In the genomic region with DNA sequence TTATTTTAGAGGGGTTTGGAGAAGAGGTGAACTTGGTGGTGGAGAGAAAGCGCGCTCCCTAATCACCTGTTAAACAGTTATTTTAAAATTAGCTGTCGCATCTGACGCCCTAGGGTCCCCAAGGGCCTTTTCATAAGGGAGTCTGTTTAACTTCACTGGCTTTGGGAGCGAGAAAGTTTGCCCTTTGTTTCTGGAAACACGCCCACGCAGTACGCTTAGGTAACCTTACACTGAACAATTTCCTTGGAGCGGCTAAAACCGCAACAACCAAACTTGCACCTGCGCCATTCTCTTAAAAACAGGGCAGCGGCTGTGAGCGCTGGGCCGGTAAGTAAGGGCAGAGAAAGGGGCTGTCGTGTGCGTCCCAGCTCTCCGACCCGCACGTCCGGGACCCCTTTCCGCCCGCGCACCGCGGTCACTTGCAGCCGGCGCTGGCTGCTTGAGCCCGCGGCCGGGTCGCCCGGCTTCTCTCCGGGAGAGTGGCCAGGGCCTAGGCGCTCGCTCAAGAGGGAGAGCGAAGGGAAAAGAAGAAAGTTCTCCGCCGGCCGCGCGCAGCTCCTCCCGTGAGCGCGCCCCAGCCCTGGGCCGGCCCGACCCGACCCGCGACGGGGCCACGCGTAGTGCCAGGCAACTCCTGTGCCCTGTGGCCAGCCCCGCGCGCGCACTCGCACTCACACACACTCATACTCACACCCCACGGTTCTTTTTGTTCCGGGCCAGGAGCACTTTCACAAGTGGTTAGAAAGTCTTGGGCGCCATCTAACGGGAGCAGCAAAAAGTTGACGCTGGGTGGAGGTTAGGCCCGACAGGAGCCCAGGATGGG, we compare ENCODE assay signal across 1 cellular context.
TF ChIP-seq lines count a peak whose summit lies in the region.

No MANE protein-coding gene starts in this region.

TF ChIP-seq in HepG2, 621 proteins besides CTCF, POLR2A, EP300 and RAD21 (continued from another document and continues in another):
- TF ChIP-seq MTF2 (CRISPR knock-in tag; IDR thresholded peaks at IDR 0.05; ENCODE audit: borderline replicate concordance), result peak; percentile 82; the same call in 1 of the 2 replicates
- TF ChIP-seq ZNF430 (CRISPR knock-in tag; IDR thresholded peaks at IDR 0.05), result no peak
- TF ChIP-seq ZNF782 (CRISPR knock-in tag; IDR thresholded peaks at IDR 0.05; ENCODE audit: borderline replicate concordance), result no peak
- TF ChIP-seq ZNF564 (CRISPR knock-in tag; IDR thresholded peaks at IDR 0.05), result no peak
- TF ChIP-seq, protein P1, sequence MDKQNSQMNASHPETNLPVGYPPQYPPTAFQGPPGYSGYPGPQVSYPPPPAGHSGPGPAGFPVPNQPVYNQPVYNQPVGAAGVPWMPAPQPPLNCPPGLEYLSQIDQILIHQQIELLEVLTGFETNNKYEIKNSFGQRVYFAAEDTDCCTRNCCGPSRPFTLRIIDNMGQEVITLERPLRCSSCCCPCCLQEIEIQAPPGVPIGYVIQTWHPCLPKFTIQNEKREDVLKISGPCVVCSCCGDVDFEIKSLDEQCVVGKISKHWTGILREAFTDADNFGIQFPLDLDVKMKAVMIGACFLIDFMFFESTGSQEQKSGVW (CRISPR knock-in tag; IDR thresholded peaks at IDR 0.05; ENCODE audit: borderline replicate concordance), result no peak
- TF ChIP-seq ZFY (CRISPR knock-in tag; IDR thresholded peaks at IDR 0.05), result peak; percentile 67
- no peak for TF ChIP-seq ZNF562 (CRISPR knock-in tag; IDR thresholded peaks at IDR 0.05; ENCODE audit: borderline replicate concordance)
- no peak for TF ChIP-seq MAFG (CRISPR knock-in tag; IDR thresholded peaks at IDR 0.05)
- TF ChIP-seq SSRP1 (CRISPR knock-in tag; IDR thresholded peaks at IDR 0.05), result no peak
- no peak for TF ChIP-seq CENPX (CRISPR knock-in tag; IDR thresholded peaks at IDR 0.05)
- TF ChIP-seq MTA3 (CRISPR knock-in tag; IDR thresholded peaks at IDR 0.05), result no peak
- TF ChIP-seq ARNT (IDR thresholded peaks at IDR 0.05), result no peak
- TF ChIP-seq, protein P2, sequence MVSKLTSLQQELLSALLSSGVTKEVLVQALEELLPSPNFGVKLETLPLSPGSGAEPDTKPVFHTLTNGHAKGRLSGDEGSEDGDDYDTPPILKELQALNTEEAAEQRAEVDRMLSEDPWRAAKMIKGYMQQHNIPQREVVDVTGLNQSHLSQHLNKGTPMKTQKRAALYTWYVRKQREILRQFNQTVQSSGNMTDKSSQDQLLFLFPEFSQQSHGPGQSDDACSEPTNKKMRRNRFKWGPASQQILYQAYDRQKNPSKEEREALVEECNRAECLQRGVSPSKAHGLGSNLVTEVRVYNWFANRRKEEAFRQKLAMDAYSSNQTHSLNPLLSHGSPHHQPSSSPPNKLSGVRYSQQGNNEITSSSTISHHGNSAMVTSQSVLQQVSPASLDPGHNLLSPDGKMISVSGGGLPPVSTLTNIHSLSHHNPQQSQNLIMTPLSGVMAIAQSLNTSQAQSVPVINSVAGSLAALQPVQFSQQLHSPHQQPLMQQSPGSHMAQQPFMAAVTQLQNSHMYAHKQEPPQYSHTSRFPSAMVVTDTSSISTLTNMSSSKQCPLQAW (CRISPR knock-in tag; IDR thresholded peaks at IDR 0.05), result peak; percentile 57
- peak; percentile 74 for TF ChIP-seq NR2C2 (CRISPR knock-in tag; IDR thresholded peaks at IDR 0.05; ENCODE audit: borderline replicate concordance)
- TF ChIP-seq FOXJ3 (CRISPR knock-in tag; IDR thresholded peaks at IDR 0.05; ENCODE audit: borderline replicate concordance), result no peak
- no peak for TF ChIP-seq ZZZ3 (CRISPR knock-in tag; IDR thresholded peaks at IDR 0.05; ENCODE audit: borderline replicate concordance)
- TF ChIP-seq, protein P3, sequence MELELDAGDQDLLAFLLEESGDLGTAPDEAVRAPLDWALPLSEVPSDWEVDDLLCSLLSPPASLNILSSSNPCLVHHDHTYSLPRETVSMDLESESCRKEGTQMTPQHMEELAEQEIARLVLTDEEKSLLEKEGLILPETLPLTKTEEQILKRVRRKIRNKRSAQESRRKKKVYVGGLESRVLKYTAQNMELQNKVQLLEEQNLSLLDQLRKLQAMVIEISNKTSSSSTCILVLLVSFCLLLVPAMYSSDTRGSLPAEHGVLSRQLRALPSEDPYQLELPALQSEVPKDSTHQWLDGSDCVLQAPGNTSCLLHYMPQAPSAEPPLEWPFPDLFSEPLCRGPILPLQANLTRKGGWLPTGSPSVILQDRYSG (CRISPR knock-in tag; IDR thresholded peaks at IDR 0.05), result 0 out of 2 replicates have a peak, but pooled peaks have one; percentile 41
- TF ChIP-seq SMC3 (IDR thresholded peaks at IDR 0.05; ENCODE audit: low read length), result peak; percentile 45; the same call in 1 of the 2 replicates
- TF ChIP-seq ZNF501 (CRISPR knock-in tag; IDR thresholded peaks at IDR 0.05), result peak; percentile 76; the same call in 1 of the 2 replicates
- TF ChIP-seq TRIM24 (CRISPR knock-in tag; IDR thresholded peaks at IDR 0.05), result no peak
- TF ChIP-seq NPAS2 (CRISPR knock-in tag; IDR thresholded peaks at IDR 0.05; ENCODE audit: borderline replicate concordance), result no peak
- peak; percentile 91 for TF ChIP-seq EZH2 (conservative IDR thresholded peaks at IDR 0.05; ENCODE audit: low read depth, low read length)
- no peak for TF ChIP-seq SIN3B (IDR thresholded peaks at IDR 0.05; ENCODE audit: low read length)
- no peak for TF ChIP-seq FOSL1 (CRISPR knock-in tag; IDR thresholded peaks at IDR 0.05; ENCODE audit: borderline replicate concordance)
- no peak for TF ChIP-seq PITX1 (CRISPR knock-in tag; IDR thresholded peaks at IDR 0.05)
- TF ChIP-seq KDM6A (CRISPR knock-in tag; IDR thresholded peaks at IDR 0.05; ENCODE audit: low read depth), result no peak
- 0 out of 2 replicates have a peak, but pooled peaks have one; percentile 76 for TF ChIP-seq ZNF224 (CRISPR knock-in tag; IDR thresholded peaks at IDR 0.05)
- TF ChIP-seq, protein P4, sequence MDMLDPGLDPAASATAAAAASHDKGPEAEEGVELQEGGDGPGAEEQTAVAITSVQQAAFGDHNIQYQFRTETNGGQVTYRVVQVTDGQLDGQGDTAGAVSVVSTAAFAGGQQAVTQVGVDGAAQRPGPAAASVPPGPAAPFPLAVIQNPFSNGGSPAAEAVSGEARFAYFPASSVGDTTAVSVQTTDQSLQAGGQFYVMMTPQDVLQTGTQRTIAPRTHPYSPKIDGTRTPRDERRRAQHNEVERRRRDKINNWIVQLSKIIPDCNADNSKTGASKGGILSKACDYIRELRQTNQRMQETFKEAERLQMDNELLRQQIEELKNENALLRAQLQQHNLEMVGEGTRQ (IDR thresholded peaks at IDR 0.05; ENCODE audit: low read depth, low read length), result no peak
- TF ChIP-seq, protein P4 (CRISPR knock-in tag; IDR thresholded peaks at IDR 0.05; ENCODE audit: borderline replicate concordance), result no peak
- peak; percentile 86 for TF ChIP-seq HNRNPLL (IDR thresholded peaks at IDR 0.05; ENCODE audit: low read depth, low read length, poor library complexity, severe bottlenecking)
- TF ChIP-seq ZNF207 (IDR thresholded peaks at IDR 0.05; ENCODE audit: borderline replicate concordance), result no peak
- TF ChIP-seq TARDBP (CRISPR knock-in tag; IDR thresholded peaks at IDR 0.05), result peak; percentile 36; the same call in 1 of the 2 replicates
- peak; percentile 66; the same call in 1 of the 2 replicates for TF ChIP-seq RNF2 (conservative IDR thresholded peaks at IDR 0.05; ENCODE audit: low read depth)
- no peak for TF ChIP-seq ZNF263 (CRISPR knock-in tag; IDR thresholded peaks at IDR 0.05)
- no peak for TF ChIP-seq TAF1 (CRISPR knock-in tag; IDR thresholded peaks at IDR 0.05)
- TF ChIP-seq, protein P5, sequence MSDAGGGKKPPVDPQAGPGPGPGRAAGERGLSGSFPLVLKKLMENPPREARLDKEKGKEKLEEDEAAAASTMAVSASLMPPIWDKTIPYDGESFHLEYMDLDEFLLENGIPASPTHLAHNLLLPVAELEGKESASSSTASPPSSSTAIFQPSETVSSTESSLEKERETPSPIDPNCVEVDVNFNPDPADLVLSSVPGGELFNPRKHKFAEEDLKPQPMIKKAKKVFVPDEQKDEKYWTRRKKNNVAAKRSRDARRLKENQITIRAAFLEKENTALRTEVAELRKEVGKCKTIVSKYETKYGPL (CRISPR knock-in tag; IDR thresholded peaks at IDR 0.05), result no peak
- no peak for TF ChIP-seq ZBTB20 (CRISPR knock-in tag; IDR thresholded peaks at IDR 0.05; ENCODE audit: borderline replicate concordance, low read depth)
- TF ChIP-seq, protein P6, sequence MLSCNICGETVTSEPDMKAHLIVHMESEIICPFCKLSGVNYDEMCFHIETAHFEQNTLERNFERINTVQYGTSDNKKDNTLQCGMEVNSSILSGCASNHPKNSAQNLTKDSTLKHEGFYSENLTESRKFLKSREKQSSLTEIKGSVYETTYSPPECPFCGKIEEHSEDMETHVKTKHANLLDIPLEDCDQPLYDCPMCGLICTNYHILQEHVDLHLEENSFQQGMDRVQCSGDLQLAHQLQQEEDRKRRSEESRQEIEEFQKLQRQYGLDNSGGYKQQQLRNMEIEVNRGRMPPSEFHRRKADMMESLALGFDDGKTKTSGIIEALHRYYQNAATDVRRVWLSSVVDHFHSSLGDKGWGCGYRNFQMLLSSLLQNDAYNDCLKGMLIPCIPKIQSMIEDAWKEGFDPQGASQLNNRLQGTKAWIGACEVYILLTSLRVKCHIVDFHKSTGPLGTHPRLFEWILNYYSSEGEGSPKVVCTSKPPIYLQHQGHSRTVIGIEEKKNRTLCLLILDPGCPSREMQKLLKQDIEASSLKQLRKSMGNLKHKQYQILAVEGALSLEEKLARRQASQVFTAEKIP (CRISPR knock-in tag; IDR thresholded peaks at IDR 0.05; ENCODE audit: borderline replicate concordance), result no peak
- TF ChIP-seq FIP1L1 (IDR thresholded peaks at IDR 0.05; ENCODE audit: borderline replicate concordance, insufficient read depth, low read depth, low read length), result no peak
- TF ChIP-seq GABPB1 (CRISPR knock-in tag; IDR thresholded peaks at IDR 0.05), result peak; percentile 78
- TF ChIP-seq, protein P7, sequence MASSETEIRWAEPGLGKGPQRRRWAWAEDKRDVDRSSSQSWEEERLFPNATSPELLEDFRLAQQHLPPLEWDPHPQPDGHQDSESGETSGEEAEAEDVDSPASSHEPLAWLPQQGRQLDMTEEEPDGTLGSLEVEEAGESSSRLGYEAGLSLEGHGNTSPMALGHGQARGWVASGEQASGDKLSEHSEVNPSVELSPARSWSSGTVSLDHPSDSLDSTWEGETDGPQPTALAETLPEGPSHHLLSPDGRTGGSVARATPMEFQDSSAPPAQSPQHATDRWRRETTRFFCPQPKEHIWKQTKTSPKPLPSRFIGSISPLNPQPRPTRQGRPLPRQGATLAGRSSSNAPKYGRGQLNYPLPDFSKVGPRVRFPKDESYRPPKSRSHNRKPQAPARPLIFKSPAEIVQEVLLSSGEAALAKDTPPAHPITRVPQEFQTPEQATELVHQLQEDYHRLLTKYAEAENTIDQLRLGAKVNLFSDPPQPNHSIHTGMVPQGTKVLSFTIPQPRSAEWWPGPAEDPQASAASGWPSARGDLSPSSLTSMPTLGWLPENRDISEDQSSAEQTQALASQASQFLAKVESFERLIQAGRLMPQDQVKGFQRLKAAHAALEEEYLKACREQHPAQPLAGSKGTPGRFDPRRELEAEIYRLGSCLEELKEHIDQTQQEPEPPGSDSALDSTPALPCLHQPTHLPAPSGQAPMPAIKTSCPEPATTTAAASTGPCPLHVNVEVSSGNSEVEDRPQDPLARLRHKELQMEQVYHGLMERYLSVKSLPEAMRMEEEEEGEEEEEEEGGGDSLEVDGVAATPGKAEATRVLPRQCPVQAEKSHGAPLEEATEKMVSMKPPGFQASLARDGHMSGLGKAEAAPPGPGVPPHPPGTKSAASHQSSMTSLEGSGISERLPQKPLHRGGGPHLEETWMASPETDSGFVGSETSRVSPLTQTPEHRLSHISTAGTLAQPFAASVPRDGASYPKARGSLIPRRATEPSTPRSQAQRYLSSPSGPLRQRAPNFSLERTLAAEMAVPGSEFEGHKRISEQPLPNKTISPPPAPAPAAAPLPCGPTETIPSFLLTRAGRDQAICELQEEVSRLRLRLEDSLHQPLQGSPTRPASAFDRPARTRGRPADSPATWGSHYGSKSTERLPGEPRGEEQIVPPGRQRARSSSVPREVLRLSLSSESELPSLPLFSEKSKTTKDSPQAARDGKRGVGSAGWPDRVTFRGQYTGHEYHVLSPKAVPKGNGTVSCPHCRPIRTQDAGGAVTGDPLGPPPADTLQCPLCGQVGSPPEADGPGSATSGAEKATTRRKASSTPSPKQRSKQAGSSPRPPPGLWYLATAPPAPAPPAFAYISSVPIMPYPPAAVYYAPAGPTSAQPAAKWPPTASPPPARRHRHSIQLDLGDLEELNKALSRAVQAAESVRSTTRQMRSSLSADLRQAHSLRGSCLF (CRISPR knock-in tag; IDR thresholded peaks at IDR 0.05; ENCODE audit: borderline replicate concordance), result 0 out of 2 replicates have a peak, but pooled peaks have one; percentile 28
- TF ChIP-seq, protein P8, sequence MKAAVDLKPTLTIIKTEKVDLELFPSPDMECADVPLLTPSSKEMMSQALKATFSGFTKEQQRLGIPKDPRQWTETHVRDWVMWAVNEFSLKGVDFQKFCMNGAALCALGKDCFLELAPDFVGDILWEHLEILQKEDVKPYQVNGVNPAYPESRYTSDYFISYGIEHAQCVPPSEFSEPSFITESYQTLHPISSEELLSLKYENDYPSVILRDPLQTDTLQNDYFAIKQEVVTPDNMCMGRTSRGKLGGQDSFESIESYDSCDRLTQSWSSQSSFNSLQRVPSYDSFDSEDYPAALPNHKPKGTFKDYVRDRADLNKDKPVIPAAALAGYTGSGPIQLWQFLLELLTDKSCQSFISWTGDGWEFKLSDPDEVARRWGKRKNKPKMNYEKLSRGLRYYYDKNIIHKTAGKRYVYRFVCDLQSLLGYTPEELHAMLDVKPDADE (CRISPR knock-in tag; IDR thresholded peaks at IDR 0.05), result no peak
